In the genomic region with DNA sequence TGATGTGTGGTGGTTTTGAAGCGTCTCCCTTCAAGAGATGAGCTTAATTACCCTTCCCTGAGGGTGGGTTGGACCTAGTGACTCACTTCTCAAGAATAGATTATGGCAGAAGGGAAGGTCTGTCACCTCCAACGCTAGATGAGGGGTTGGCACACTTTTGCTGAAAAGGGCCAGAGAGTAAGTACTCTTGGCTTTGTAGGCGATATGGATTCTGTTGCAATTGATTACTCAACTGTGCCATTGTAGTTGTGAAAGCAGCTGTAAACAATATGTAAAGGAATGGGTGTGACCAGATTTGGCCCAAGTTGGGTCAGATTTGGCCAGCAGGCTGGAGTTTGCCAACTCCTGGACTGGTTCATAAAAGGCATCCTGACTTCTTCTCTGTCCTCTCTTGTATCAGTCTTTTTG, we compare ENCODE assay signal across 25 cellular contexts. TPM values are rescaled to one million over a fixed set of nuclear protein-coding genes. Genes with fewer than 3 reads are reported as not detected.
A peak's percentile ranks its signal among the peaks of the same experiment; 100 is the strongest.
DNase-seq lines count a peak whose midpoint lies in the region; ATAC-seq, FAIRE-seq and TF ChIP-seq lines count a peak whose summit lies in the region.
"Had no signal": no experiment of that assay in that cellular context is flagged by ENCODE, and none has a peak within 500 bp of the region (broad histone marks: within the 10 kb centered on the region; RNA-seq: fewer than 3 reads in every experiment).

No MANE protein-coding gene starts in this region.

- TF ChIP-seq CTCF in A549 (IDR thresholded peaks at IDR 0.05) (no peak), RWPE2 (IDR thresholded peaks at IDR 0.05; ENCODE audit: poor library complexity, severe bottlenecking) (no peak), hepatocyte (IDR thresholded peaks at IDR 0.05; ENCODE audit: poor library complexity) (no peak)

- no peaks in the 10 kb centered on the region for H3K79me2 ChIP-seq in hepatocyte

- DNase-seq in A549 (ENCODE audit: low read depth in 1 of 2, low spot score in 1 of 2) (no peak), HuH-7 (ENCODE audit: low spot score) (peak; percentile 1), RWPE2 (ENCODE audit: low spot score) (no peak), islet precursor cell (peak; percentile 51), NCI-H1930 (lab: John Stamatoyannopoulos, UW) (no peak), activated gamma-delta T cell treated with Interleukin-2 at 50 U/mL for 16 hours (no peak), hepatocyte (ENCODE audit: low spot score) (no peak)
- DNase-seq: activated CD4-positive, alpha-beta T cell treated with anti-CD3 and anti-CD28 coated beads, Interleukin-2, amount 10 ng/mL, durations not matched to agents 24 days and 14 days; activated naive CD4-positive, alpha-beta T cell treated with Interleukin-2 at 50 U/mL for 16 hours; activated T-cell treated with anti-CD3 and anti-CD28 coated beads for 4 hours; Caco-2; HCEC 1CT; left ventricle myocardium inferior; NCI-H1105; NCI-H774; right cardiac atrium; stimulated activated naive CD8-positive, alpha-beta T cell treated with anti-CD3 and anti-CD28 coated beads, Interleukin-15, amount 100 ng/mL, for 72 hours; SW 1271 had no signal

- H3K36me3 ChIP-seq in RWPE2 (ENCODE audit: low read depth) (no peaks in the 10 kb centered on the region), hepatocyte (replicated peaks; ENCODE audit: insufficient read depth, low read depth) (no peaks in the 10 kb centered on the region)
- H3K36me3 ChIP-seq: left ventricle myocardium inferior, neutrophil had no signal

- no peaks in the 10 kb centered on the region for H4K20me1 ChIP-seq in hepatocyte (ENCODE audit: insufficient read depth, poor library complexity, severe bottlenecking)

- H3K27ac ChIP-seq in A549: no peak overlapping the region
- H3K27ac ChIP-seq in RWPE2 (ENCODE audit: poor library complexity, severe bottlenecking): no peak overlapping the region
- H3K27ac ChIP-seq in hepatocyte: no peak overlapping the region
- H3K27ac ChIP-seq: left ventricle myocardium inferior, neutrophil had no signal

- no peak for TF ChIP-seq POLR2A in A549 (IDR thresholded peaks at IDR 0.05; ENCODE audit: low read length)

- no peak for FAIRE-seq in A549 (lab: Jason Lieb, UNC)
- FAIRE-seq: K562, RCC 7860 had no signal

- POLR2A ChIA-PET in A549 (lab: Yijun Ruan, JAX): no interaction called here

- TF ChIP-seq RAD21 in A549 (conservative IDR thresholded peaks at IDR 0.05 in 1 of 2, IDR thresholded peaks at IDR 0.05 in 1 of 2): no peak

- WGBS in A549 (ENCODE audit: missing lambda C conversion rate): 61% methylated on average over 3 of the region's 3 CpGs
- WGBS in hepatocyte (ENCODE audit: low lambda C conversion rate, missing lambda C conversion rate): 88% methylated on average over 3 of the region's 3 CpGs

- CTCF ChIA-PET in A549 (lab: Yijun Ruan, JAX): interaction anchor here (0.6 to 2.2 kb wide), 9 partner anchors 10 to 848 kb away, joined by 3 to 15 read pairs (median 5); partner anchors contain the start of gene ATG101

- no peak overlapping the region for H2AFZ ChIP-seq in hepatocyte

- H3K9me3 ChIP-seq in A549 (no peaks in the 10 kb centered on the region), RWPE2 (ENCODE audit: severe bottlenecking) (no peaks in the 10 kb centered on the region), hepatocyte (ENCODE audit: low read depth) (no peaks in the 10 kb centered on the region)
- H3K9me3 ChIP-seq: Caco-2, left ventricle myocardium inferior, neutrophil had no signal

- ATAC-seq in A549: no peak
- ATAC-seq in RWPE2 (ENCODE audit: low read depth): peak; percentile 33; the same call in 1 of the 3 replicates
- no peak for ATAC-seq in GM21367 (IDR thresholded peaks at IDR 0.05; ENCODE audit: unreplicated experiment)
- ATAC-seq: K562; stimulated activated naive CD8-positive, alpha-beta T cell treated with anti-CD3 and anti-CD28 coated beads, Interleukin-15, amount 100 ng/mL, for 72 hours had no signal

- no peaks in the 10 kb centered on the region for H3K27me3 ChIP-seq in RWPE2 (ENCODE audit: insufficient read depth, poor library complexity, severe bottlenecking)
- H3K27me3 ChIP-seq in hepatocyte: no peaks in the 10 kb centered on the region

- no peak for TF ChIP-seq EP300 in A549 (IDR thresholded peaks at IDR 0.05)

- no peaks in the 10 kb centered on the region for H3K4me1 ChIP-seq in A549
- no peaks in the 10 kb centered on the region for H3K4me1 ChIP-seq in RWPE2 (ENCODE audit: insufficient read depth, poor library complexity, severe bottlenecking)
- no peaks in the 10 kb centered on the region for H3K4me1 ChIP-seq in hepatocyte (ENCODE audit: insufficient read depth)
- H3K4me1 ChIP-seq: Caco-2 had no signal

- H3K4me2 ChIP-seq in A549 (no peak overlapping the region), hepatocyte (no peak overlapping the region)

- no peaks in the 10 kb centered on the region for H3K9me2 ChIP-seq in hepatocyte (replicated peaks; ENCODE audit: insufficient read depth)

- H3K4me3 ChIP-seq in A549 (no peak overlapping the region), RWPE2 (ENCODE audit: severe bottlenecking) (no peak overlapping the region), hepatocyte (no peak overlapping the region)
- H3K4me3 ChIP-seq: K562, left ventricle myocardium inferior had no signal

TF ChIP-seq in A549, 52 proteins besides CTCF, POLR2A, EP300 and RAD21:
- TF ChIP-seq HES2 (IDR thresholded peaks at IDR 0.05): 0 out of 2 replicates have a peak, but pooled peaks have one; percentile 9
- TF ChIP-seq SMC3 (IDR thresholded peaks at IDR 0.05): no peak

RNA-seq across cellular contexts. Expression of gene SMIM41, which starts 53.3 kb away (rescaled TPM):
- polyA plus RNA-seq in A549 (2011; rRNA removed) (not detected in 2 replicates), A549 (2017; fragmentation: RNase III; extraction: RNeasy Plus Mini Kit Qiagen cat#74134 plus additional on column Dnase treatment) (not detected in 3 replicates), hepatocyte (0.15 TPM in 1 of 2 replicates, not detected in the other)
- polyA plus RNA-seq in A549 (2012; cell fraction: cytosol; rRNA removed): not detected in 2 replicates
- polyA plus RNA-seq in A549 (2012; cell fraction: nucleus; rRNA removed): 0.06 and 0.10 TPM in 2 replicates
- polyA minus RNA-seq in A549 (2011; rRNA and poly(A)+ RNA removed): not detected in 2 replicates
- not detected in 2 replicates for total RNA-seq in hepatocyte
- total RNA-seq: Caco-2, glomerular endothelial cell, K562 had no signal
- polyA plus RNA-seq: aorta, K562 had no signal

RNA-seq across cellular contexts. Expression of gene KRT80, which starts 59.1 kb away (rescaled TPM):
- polyA plus RNA-seq in A549 (2011; rRNA removed): 59.8 and 63.1 TPM in 2 replicates
- 62.9 and 86.5 TPM in 2 replicates for polyA plus RNA-seq in A549 (2012; cell fraction: cytosol; rRNA removed)
- 87.4 and 102 TPM in 2 replicates for polyA plus RNA-seq in A549 (2012; cell fraction: nucleus; rRNA removed)
- polyA plus RNA-seq in A549 (2017; fragmentation: RNase III; extraction: RNeasy Plus Mini Kit Qiagen cat#74134 plus additional on column Dnase treatment): 38.3 to 56.4 TPM (median 46.0 TPM) in 3 replicates
- polyA minus RNA-seq in A549 (2011; rRNA and poly(A)+ RNA removed): 76.5 and 77.5 TPM in 2 replicates
- total RNA-seq in hepatocyte: 0.28 and 0.77 TPM in 2 replicates
- 1.2 and 1.5 TPM in 2 replicates for polyA plus RNA-seq in hepatocyte
- total RNA-seq: activated CD4-positive, alpha-beta T cell treated with anti-CD3 and anti-CD28 coated beads, Interleukin-2, amount 10 ng/mL, durations not matched to agents 24 days and 14 days; K562; left ventricle myocardium inferior; mononuclear cell had no signal
- polyA plus RNA-seq: K562 had no signal

Comparison
In these comparisons a context has a peak if more than half of its experiments do, and no peak if none do; other contexts are left out.
1. DNase-seq: peak in HuH-7 (single experiment) and islet precursor cell (single experiment); none in A549 (0 of 2), RWPE2 (single experiment), NCI-H1930 (0 of 2), activated gamma-delta T cell treated with Interleukin-2 at 50 U/mL for 16 hours (single experiment) and hepatocyte (single experiment).
2. RNA of gene KRT80, which starts 59.1 kb away (polyA plus RNA-seq): 38.3 to 102 TPM in A549; 1.2 to 1.5 TPM in hepatocyte; every median in the first group is over 10 times any median in the second.